1 cellular context compared by ENCODE assay signal in the genomic region with DNA sequence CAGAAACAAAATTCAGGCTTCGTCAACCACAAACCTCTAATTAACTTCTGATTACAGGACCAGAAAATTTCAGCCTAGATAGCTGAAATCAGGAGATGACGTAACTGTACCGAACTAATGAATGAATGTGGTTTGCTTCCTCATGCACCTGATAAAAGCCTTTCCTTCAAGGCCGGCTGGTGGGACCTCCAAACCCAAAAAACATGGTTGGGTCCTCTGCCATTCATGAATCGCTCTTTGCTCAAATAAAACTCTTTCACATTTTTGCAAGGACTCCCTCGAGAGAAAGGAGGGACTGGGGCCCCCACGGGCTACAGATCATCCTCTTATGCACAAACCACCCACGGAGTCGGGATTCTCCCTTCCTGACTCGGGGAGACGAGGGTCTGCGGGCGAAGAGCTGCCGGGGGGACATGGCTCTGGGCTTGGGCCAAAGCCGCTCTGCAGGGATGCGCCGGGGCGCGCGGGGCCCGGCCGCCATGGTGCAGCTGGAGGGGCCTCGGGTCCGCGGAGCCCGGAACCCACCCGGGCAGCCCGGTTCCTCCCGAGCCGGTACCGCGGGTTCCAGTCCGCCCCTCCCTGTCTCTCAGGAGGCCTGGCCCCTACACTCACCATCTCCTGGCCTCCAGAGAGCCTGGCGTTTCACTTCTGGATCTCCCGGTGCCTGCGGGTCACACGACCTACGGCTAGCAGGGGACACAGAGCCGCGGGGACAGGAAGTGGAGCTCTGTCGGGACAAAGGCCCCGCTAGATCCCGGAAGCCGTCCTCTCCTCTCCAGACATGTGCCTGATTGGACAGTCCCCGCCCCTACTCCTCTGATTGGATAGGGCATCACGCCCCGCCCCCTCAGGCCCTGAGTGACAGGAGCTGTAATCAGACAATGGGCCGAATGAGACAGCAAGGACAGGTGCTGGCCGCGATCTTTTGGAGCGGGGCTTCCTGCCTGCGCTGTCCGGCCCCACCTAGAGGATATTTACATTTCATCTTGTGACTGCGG.
TF ChIP-seq lines count a peak whose summit lies in the region.

Gene ZNF195, minus strand, starts transcription at position 721 of the 998 bp plus-strand sequence. Its CDS starts 106 bp downstream, at position 615.

TF ChIP-seq in K562, 482 proteins besides CTCF, POLR2A, EP300 and RAD21 (continued from another document and continues in another):
- peak; percentile 32 for TF ChIP-seq PCBP1 (IDR thresholded peaks at IDR 0.05; ENCODE audit: low read depth, low read length, poor library complexity, severe bottlenecking)
- TF ChIP-seq TAF9B (IDR thresholded peaks at IDR 0.05; ENCODE audit: partially characterized antibody) = peak; percentile 79
- no peak for TF ChIP-seq SNRNP70 (optimal IDR thresholded peaks at IDR 0.05; ENCODE audit: low read depth, low read length)
- TF ChIP-seq ZNF592 (IDR thresholded peaks at IDR 0.05) = no peak
- no peak for TF ChIP-seq TAL1 (IDR thresholded peaks at IDR 0.05)
- no peak for TF ChIP-seq CCAR2 (IDR thresholded peaks at IDR 0.05; ENCODE audit: low read depth, low read length)
- no peak for TF ChIP-seq MXI1 (IDR thresholded peaks at IDR 0.05; ENCODE audit: low read depth, low read length)
- TF ChIP-seq ZNF436 (CRISPR knock-in tag; IDR thresholded peaks at IDR 0.05) = no peak
- TF ChIP-seq CCNT2 (IDR thresholded peaks at IDR 0.05; ENCODE audit: borderline replicate concordance, extremely low read depth, insufficient read length, low read depth, low read length) = peak; percentile 16
- peak; percentile 49; the same call in 1 of the 2 replicates for TF ChIP-seq ZBTB7A (IDR thresholded peaks at IDR 0.05; ENCODE audit: borderline replicate concordance, control insufficient read depth, low read depth, low read length)
- peak; percentile 80 for TF ChIP-seq MGA (IDR thresholded peaks at IDR 0.05)
- TF ChIP-seq TAF7 (tag; IDR thresholded peaks at IDR 0.05) = peak; percentile 76
- TF ChIP-seq BCL6 (CRISPR knock-in tag; IDR thresholded peaks at IDR 0.05) = no peak
- no peak for TF ChIP-seq RFX7 (CRISPR knock-in tag; IDR thresholded peaks at IDR 0.05)
- no peak for TF ChIP-seq ZFPM2 (CRISPR knock-in tag; IDR thresholded peaks at IDR 0.05)
- no peak for TF ChIP-seq ESRRB (CRISPR knock-in tag; IDR thresholded peaks at IDR 0.05; ENCODE audit: borderline replicate concordance)
- peak; percentile 71 for TF ChIP-seq JUND (IDR thresholded peaks at IDR 0.05; ENCODE audit: borderline replicate concordance, low read depth, low read length)
- TF ChIP-seq JUND (tag; IDR thresholded peaks at IDR 0.05; ENCODE audit: borderline replicate concordance, low read depth, low read length) = peak; percentile 77; the same call in 2 of the 3 replicates
- TF ChIP-seq ZZZ3 (IDR thresholded peaks at IDR 0.05) = no peak
- TF ChIP-seq ZNF589 (CRISPR knock-in tag; IDR thresholded peaks at IDR 0.05; ENCODE audit: low read depth) = 0 out of 2 replicates have a peak, but pooled peaks have one; percentile 62
- peak; percentile 46; the same call in 1 of the 2 replicates for TF ChIP-seq LARP7 (IDR thresholded peaks at IDR 0.05)
- no peak for TF ChIP-seq NFATC3 (IDR thresholded peaks at IDR 0.05)
- TF ChIP-seq STAG1 (CRISPR knock-in tag; IDR thresholded peaks at IDR 0.05; ENCODE audit: borderline replicate concordance) = no peak; the same call in 1 of the 2 replicates
- TF ChIP-seq PHF8 (IDR thresholded peaks at IDR 0.05; ENCODE audit: borderline replicate concordance, low read length) = peak; percentile 90; the same call in 1 of the 2 replicates
- TF ChIP-seq, protein P1, sequence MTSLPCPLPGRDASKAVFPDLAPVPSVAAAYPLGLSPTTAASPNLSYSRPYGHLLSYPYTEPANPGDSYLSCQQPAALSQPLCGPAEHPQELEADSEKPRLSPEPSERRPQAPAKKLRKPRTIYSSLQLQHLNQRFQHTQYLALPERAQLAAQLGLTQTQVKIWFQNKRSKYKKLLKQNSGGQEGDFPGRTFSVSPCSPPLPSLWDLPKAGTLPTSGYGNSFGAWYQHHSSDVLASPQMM (CRISPR knock-in tag; IDR thresholded peaks at IDR 0.05) = no peak
- TF ChIP-seq MYBL2 (IDR thresholded peaks at IDR 0.05; ENCODE audit: low read depth) = no peak
- TF ChIP-seq MYBL2 (CRISPR knock-in tag; IDR thresholded peaks at IDR 0.05; ENCODE audit: borderline replicate concordance) = no peak
- TF ChIP-seq MECOM (CRISPR knock-in tag; IDR thresholded peaks at IDR 0.05) = no peak
- no peak for TF ChIP-seq NONO (IDR thresholded peaks at IDR 0.05; ENCODE audit: low read depth in 2 of 2, low read length in 1 of 2)
- no peak for TF ChIP-seq ZNF583 (CRISPR knock-in tag; IDR thresholded peaks at IDR 0.05)
- TF ChIP-seq FUS (optimal IDR thresholded peaks at IDR 0.05; ENCODE audit: low read depth, low read length) = no peak
- peak; percentile 88 for TF ChIP-seq ZEB2 (IDR thresholded peaks at IDR 0.05)
- TF ChIP-seq GATAD2B (IDR thresholded peaks at IDR 0.05; ENCODE audit: borderline replicate concordance) = no peak
- TF ChIP-seq ZKSCAN8 (CRISPR knock-in tag; IDR thresholded peaks at IDR 0.05) = no peak
- no peak for TF ChIP-seq BDP1 (IDR thresholded peaks at IDR 0.05; ENCODE audit: insufficient read depth, insufficient read length)
- TF ChIP-seq RFX1 (IDR thresholded peaks at IDR 0.05) = no peak
- TF ChIP-seq KAT7 (CRISPR knock-in tag; IDR thresholded peaks at IDR 0.05; ENCODE audit: borderline replicate concordance) = peak; percentile 94; the same call in 1 of the 2 replicates
- TF ChIP-seq PML (IDR thresholded peaks at IDR 0.05; ENCODE audit: low read length) = peak; percentile 66
- no peak for TF ChIP-seq ZNF444 (CRISPR knock-in tag; IDR thresholded peaks at IDR 0.05)
- no peak for TF ChIP-seq PPARD (CRISPR knock-in tag; IDR thresholded peaks at IDR 0.05)
- TF ChIP-seq GATAD2A (IDR thresholded peaks at IDR 0.05) = no peak
- no peak for TF ChIP-seq TCF7L2 (IDR thresholded peaks at IDR 0.05; ENCODE audit: low read depth, low read length)
- TF ChIP-seq SRSF1 (IDR thresholded peaks at IDR 0.05; ENCODE audit: low read depth, low read length) = no peak
- peak; percentile 63; the same call in 1 of the 2 replicates for TF ChIP-seq NR2C2 (CRISPR knock-in tag; IDR thresholded peaks at IDR 0.05)
- TF ChIP-seq NR2C2 (tag; IDR thresholded peaks at IDR 0.05) = peak; percentile 80
- no peak for TF ChIP-seq SMC3 (conservative IDR thresholded peaks at IDR 0.05; ENCODE audit: insufficient read depth, low read depth, low read length)
- TF ChIP-seq, protein P2, sequence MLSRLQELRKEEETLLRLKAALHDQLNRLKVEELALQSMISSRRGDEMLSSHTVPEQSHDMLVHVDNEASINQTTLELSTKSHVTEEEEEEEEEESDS (CRISPR knock-in tag; IDR thresholded peaks at IDR 0.05) = no peak
- TF ChIP-seq CHCHD3 (CRISPR knock-in tag; IDR thresholded peaks at IDR 0.05) = 0 out of 2 replicates have a peak, but pooled peaks have one; percentile 56
